ENCODE assay signal across 7 cellular contexts in genomic region chr15:74402873-74403589, GRCh38. TPM values are rescaled to one million over a fixed set of nuclear protein-coding genes. Genes with fewer than 3 reads are reported as not detected.
A peak's percentile ranks its signal among the peaks of the same experiment; 100 is the strongest.
DNase-seq lines count a peak whose midpoint lies in the region; ATAC-seq and TF ChIP-seq lines count a peak whose summit lies in the region.

No MANE protein-coding gene starts in this region.

- H3K4me3 ChIP-seq in ascending aorta, result no peak overlapping the region

- H3K9me3 ChIP-seq in ascending aorta, result no peaks in the 10 kb centered on the region

- no peak for TF ChIP-seq CTCF in ascending aorta (IDR thresholded peaks at IDR 0.05)

- ATAC-seq in GM21529 (IDR thresholded peaks at IDR 0.05; ENCODE audit: unreplicated experiment), result peak; percentile 38

- no peak overlapping the region for H3K27ac ChIP-seq in ascending aorta

- intact Hi-C loops in ascending aorta (cut with DNase I), result no loop called here

- H3K36me3 ChIP-seq in ascending aorta, result no peaks in the 10 kb centered on the region

- H3K4me1 ChIP-seq in ascending aorta, result no peaks in the 10 kb centered on the region

- DNase-seq in NOMO-1 treated with DMSO at 0.1 percent for 48 hours (lab: John Stamatoyannopoulos, UW; ENCODE audit: unreplicated experiment) (peak; percentile 73), retina (no peak), NCI-H146 (lab: John Stamatoyannopoulos, UW) (no peak), ascending aorta (ENCODE audit: low spot score in 2 of 2) (no peak)
- DNase-seq in activated effector memory CD4-positive, alpha-beta T cell treated with Interleukin-2 at 50 U/mL for 16 hours, result peak; percentile 38
- peak; percentile 11 to 37 for DNase-seq in stimulated activated CD4-positive, alpha-beta T cell treated with anti-CD3 and anti-CD28 coated beads, Interleukin-1b, Interleukin-23, amount 100 ng/mL, for 1 hour (ENCODE audit: low read depth in 2 of 2)

- no peaks in the 10 kb centered on the region for H3K27me3 ChIP-seq in ascending aorta

RNA-seq across cellular contexts. Expression of gene SEMA7A, which starts 30.7 kb away (rescaled TPM):
- total RNA-seq in ascending aorta, result 5.5 TPM

RNA-seq across cellular contexts. Expression of gene CYP11A1, which starts 35.6 kb away (rescaled TPM):
- 62.4 TPM for total RNA-seq in ascending aorta

RNA-seq across cellular contexts. Expression of gene UBL7, which starts 57.9 kb away (rescaled TPM):
- total RNA-seq in ascending aorta, result 63.4 TPM

Comparison
In these comparisons a context has a peak if more than half of its experiments do, and no peak if none do; other contexts are left out.
1. DNase-seq: peak in NOMO-1 treated with DMSO at 0.1 percent for 48 hours (single experiment), activated effector memory CD4-positive, alpha-beta T cell treated with Interleukin-2 at 50 U/mL for 16 hours (single experiment) and stimulated activated CD4-positive, alpha-beta T cell treated with anti-CD3 and anti-CD28 coated beads, Interleukin-1b, Interleukin-23, amount 100 ng/mL, for 1 hour (2 of 2); none in retina (single experiment), NCI-H146 (single experiment) and ascending aorta (0 of 2).